ENCODE assay signal across 26 cellular contexts in genomic region chr7:2199528-2199927, GRCh38.
"Had no signal": no experiment of that assay in that cellular context is flagged by ENCODE, and none has a peak within 500 bp of the region (broad histone marks: within the 10 kb centered on the region; RNA-seq: fewer than 3 reads in every experiment).

No MANE protein-coding gene starts in this region.

- H2AFZ ChIP-seq: hepatocyte had no signal

- H3K27me3 Mint-ChIP-seq: naive B cell had no signal

- ATAC-seq: gastrocnemius medialis, left cardiac atrium, sciatic nerve had no signal

- H3K4me3 Mint-ChIP-seq: naive B cell, nephron had no signal

- DNase-seq: caudate nucleus; cortex of kidney; effector CD8-positive, alpha-beta T cell; gastrocnemius medialis; glutamatergic neuron; kidney; left cardiac atrium; left ventricle myocardium inferior; mesenchymal stem cell; naive B cell; stimulated activated CD4-positive, alpha-beta T cell treated with anti-CD3 and anti-CD28 coated beads, Interleukin-15, amount 100 ng/mL, for 24 hours; stimulated activated CD4-positive, alpha-beta T cell treated with anti-CD3 and anti-CD28 coated beads, Interleukin-1b, Interleukin-23, amount 100 ng/mL, for 48 hours; stimulated activated CD4-positive, alpha-beta T cell treated with anti-CD3 and anti-CD28 coated beads, Interleukin-4, amount 100 ng/mL, for 24 hours; stimulated activated naive CD4-positive, alpha-beta T cell; stomach; substantia nigra had no signal

- H3K36me3 ChIP-seq: gastrocnemius medialis had no signal

- H3K9me3 ChIP-seq: esophagus muscularis mucosa, gastrocnemius medialis, left ventricle myocardium inferior, thoracic aorta, upper lobe of left lung had no signal

- H3K27ac ChIP-seq: dorsolateral prefrontal cortex, epithelial cell of prostate, esophagus muscularis mucosa, gastrocnemius medialis, hepatocyte, left ventricle myocardium inferior, spleen, stomach, thoracic aorta, upper lobe of left lung had no signal

- H3K79me2 ChIP-seq: hepatocyte had no signal

- H3K4me3 ChIP-seq: dorsolateral prefrontal cortex, esophagus muscularis mucosa, gastrocnemius medialis, hepatocyte, left ventricle myocardium inferior, lung, spleen, stomach, thoracic aorta, upper lobe of left lung had no signal

- H3K27me3 ChIP-seq: dorsolateral prefrontal cortex, esophagus muscularis mucosa, gastrocnemius medialis, hepatocyte, spleen, stomach, upper lobe of left lung had no signal

- H3K9me3 Mint-ChIP-seq: nephron had no signal

- H3K4me2 ChIP-seq: hepatocyte had no signal
